9 cellular contexts compared by ENCODE assay signal in the genomic region with DNA sequence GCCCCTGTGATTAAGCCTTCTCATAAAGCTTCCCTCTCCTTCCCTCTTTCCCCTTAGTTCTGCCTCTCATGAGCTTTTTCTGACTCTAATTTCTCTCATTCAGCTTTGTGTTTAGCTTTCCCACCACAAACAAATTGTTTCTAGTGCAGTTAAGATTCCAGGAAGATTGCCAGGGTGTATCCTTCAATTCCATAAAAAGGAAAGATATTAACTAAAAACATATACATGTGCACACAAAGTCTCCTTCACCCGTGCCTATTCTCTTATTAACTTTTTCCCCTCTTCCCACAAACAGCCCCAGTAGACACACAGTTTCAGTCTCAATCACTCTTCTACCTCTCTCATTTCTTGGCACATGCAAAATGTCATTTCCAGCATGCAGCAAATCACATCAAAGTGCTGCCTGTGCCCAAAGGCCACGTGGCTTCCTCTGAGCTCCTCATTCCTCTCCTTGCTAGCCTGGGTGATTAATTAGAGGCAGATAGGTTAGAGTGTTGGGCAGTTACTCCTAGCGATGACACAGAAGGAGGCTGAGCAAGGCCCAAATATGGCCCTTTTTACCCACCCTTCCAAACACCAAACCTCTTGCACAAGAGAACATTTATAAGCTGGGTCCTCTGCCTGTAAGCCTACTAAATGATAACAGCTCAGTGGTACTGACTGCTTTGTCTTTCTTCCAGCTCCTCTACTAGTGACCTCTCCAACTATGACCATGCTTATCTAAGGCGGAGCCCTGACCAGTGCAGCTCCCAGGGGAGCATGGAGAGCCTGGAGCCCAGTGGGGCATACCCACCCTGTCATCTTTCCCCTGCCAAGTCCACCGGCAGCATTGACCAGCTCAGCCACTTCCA.
DNase-seq lines count a peak whose midpoint lies in the region; ATAC-seq and TF ChIP-seq lines count a peak whose summit lies in the region.
"Had no signal": no experiment of that assay in that cellular context is flagged by ENCODE, and none has a peak within 500 bp of the region (broad histone marks: within the 10 kb centered on the region; RNA-seq: fewer than 3 reads in every experiment).

No MANE protein-coding gene starts in this region.

- H3K4me3 ChIP-seq in HFF-Myc (replicated peaks; ENCODE audit: low read depth, low read length) (no peak overlapping the region), cardiac fibroblast (replicated peaks in 1 of 2; ENCODE audit: low read depth in 2 of 2, low read length in 2 of 2) (no peak overlapping the region)
- H3K4me3 ChIP-seq: K562 had no signal

- no peaks in the 10 kb centered on the region for H3K9me3 Mint-ChIP-seq in nephron

- no peaks in the 10 kb centered on the region for H3K27me3 Mint-ChIP-seq in nephron (ENCODE audit: low read depth)

- peak overlapping the region; percentile 78 to 91 (median 82) for H3K27ac Mint-ChIP-seq in nephron

- peak overlapping the region in 2 of 3 experiments; percentile 9 to 28 for H3K4me3 Mint-ChIP-seq in nephron

- TF ChIP-seq CTCF in HFF-Myc (IDR thresholded peaks at IDR 0.05; ENCODE audit: low read depth, low read length, missing control alignments) (no peak), cardiac fibroblast (IDR thresholded peaks at IDR 0.05; ENCODE audit: low read depth, low read length) (no peak), nephron (IDR thresholded peaks at IDR 0.05; ENCODE audit: unreplicated experiment in 3 of 3) (no peak)

- peaks cover 45% of the 10 kb centered on the region for H3K4me1 Mint-ChIP-seq in nephron

- ATAC-seq in GM21717 (IDR thresholded peaks at IDR 0.05; ENCODE audit: unreplicated experiment) = no peak
- ATAC-seq: K562 had no signal

- peak; percentile 88 for DNase-seq in AG20443 (ENCODE audit: low spot score)
- peak; percentile 93 for DNase-seq in HFF-Myc (ENCODE audit: extremely low read depth, low read depth)
- DNase-seq in cardiac fibroblast (ENCODE audit: low read depth in 2 of 2) = peak; percentile 70 to 84
- no peak for DNase-seq in NCI-H2196 (lab: John Stamatoyannopoulos, UW; ENCODE audit: unreplicated experiment)
- no peak for DNase-seq in NCI-H1694 treated with DMSO at 0.1 percent for 48 hours (lab: John Stamatoyannopoulos, UW)
- no peak for DNase-seq in AML-193 (lab: John Stamatoyannopoulos, UW)

- H3K36me3 Mint-ChIP-seq in nephron (ENCODE audit: low read depth) = peaks cover 56% of the 10 kb centered on the region

Comparison
In these comparisons a context has a peak if more than half of its experiments do, and no peak if none do; other contexts are left out.
1. DNase-seq: peak in AG20443 (single experiment), HFF-Myc (single experiment) and cardiac fibroblast (2 of 2); none in NCI-H2196 (single experiment), NCI-H1694 treated with DMSO at 0.1 percent for 48 hours (single experiment) and AML-193 (0 of 2).